ENCODE assay signal across 19 cellular contexts in genomic region chr1:39295901-39296300, GRCh38.
DNase-seq lines count a peak whose midpoint lies in the region; ATAC-seq and TF ChIP-seq lines count a peak whose summit lies in the region.
"Had no signal": no experiment of that assay in that cellular context is flagged by ENCODE, and none has a peak within 500 bp of the region (broad histone marks: within the 10 kb centered on the region; RNA-seq: fewer than 3 reads in every experiment).

No MANE protein-coding gene starts in this region.

- peak overlapping the region; percentile 88 for H3K27ac Mint-ChIP-seq in activated T-cell treated with anti-CD3 and anti-CD28 coated beads, Interleukin-2, amount 50 U/mL, for 72 hours

- no peaks in the 10 kb centered on the region for H3K9me3 Mint-ChIP-seq in activated T-cell treated with anti-CD3 and anti-CD28 coated beads, Interleukin-2, amount 50 U/mL, for 72 hours

- peak; percentile 23 for DNase-seq in stimulated activated CD4-positive, alpha-beta T cell treated with anti-CD3 and anti-CD28 coated beads, Interleukin-1b, Interleukin-23, amount 100 ng/mL, for 48 hours
- no peak for DNase-seq in stimulated activated CD4-positive, alpha-beta T cell treated with anti-CD3 and anti-CD28 coated beads, Interleukin-12 subunit alpha, Interleukin-12 subunit beta, amount 100 ng/mL, for 4 hours
- peak in 1 of 2 donors; percentile 2 for DNase-seq in activated T-cell treated with anti-CD3 and anti-CD28 coated beads, Interleukin-2, amount 50 U/mL, for 72 hours
- DNase-seq in NCI-H345 treated with DMSO at 0.1 percent for 48 hours (lab: John Stamatoyannopoulos, UW; ENCODE audit: unreplicated experiment) (no peak), occipital lobe (lab: John Stamatoyannopoulos, UW) (no peak), HCEC 1CT (no peak)
- DNase-seq: anterior cingulate cortex; cortex of kidney; DMS79; heart right ventricle; mesendoderm; NCI-H1694 treated with DMSO at 0.1 percent for 48 hours; Right ventricle myocardium superior; stimulated activated CD4-positive, alpha-beta T cell treated with anti-CD3 and anti-CD28 coated beads, Interleukin-2, amount 100 ng/mL, for 24 hours had no signal

- H3K9me3 ChIP-seq in gastroesophageal sphincter, result no peaks in the 10 kb centered on the region
- H3K9me3 ChIP-seq: BLaER1, heart right ventricle, right atrium auricular region had no signal

- peaks cover 11 to 27% (median 16%) of the 10 kb centered on the region in 3 donors for H3K4me1 ChIP-seq in gastroesophageal sphincter

- peaks cover 39% of the 10 kb centered on the region for H3K4me1 Mint-ChIP-seq in activated T-cell treated with anti-CD3 and anti-CD28 coated beads, Interleukin-2, amount 50 U/mL, for 72 hours (ENCODE audit: low read depth)

- no peak overlapping the region for H3K4me3 Mint-ChIP-seq in activated T-cell treated with anti-CD3 and anti-CD28 coated beads, Interleukin-2, amount 50 U/mL, for 72 hours

- H3K36me3 Mint-ChIP-seq in activated T-cell treated with anti-CD3 and anti-CD28 coated beads, Interleukin-2, amount 50 U/mL, for 72 hours (ENCODE audit: insufficient read depth in 2 of 2), result peaks cover 27 to 56% of the 10 kb centered on the region in 2 donors

- H3K4me3 ChIP-seq in gastroesophageal sphincter, result no peak overlapping the region
- H3K4me3 ChIP-seq: BLaER1, heart right ventricle, right atrium auricular region had no signal

- WGBS in gastroesophageal sphincter (ENCODE audit: low coverage in 1 of 2), 2 donors, result 100% methylated on average over 1 to 2 of the region's 2 CpGs

- no peaks in the 10 kb centered on the region for H3K27me3 ChIP-seq in gastroesophageal sphincter
- H3K27me3 ChIP-seq: BLaER1, heart right ventricle, right atrium auricular region had no signal

- no peak for TF ChIP-seq EP300 in gastroesophageal sphincter (IDR thresholded peaks at IDR 0.05)

- no peaks in the 10 kb centered on the region for H3K27me3 Mint-ChIP-seq in activated T-cell treated with anti-CD3 and anti-CD28 coated beads, Interleukin-2, amount 50 U/mL, for 72 hours (ENCODE audit: low read depth)

- no peak for TF ChIP-seq POLR2A in gastroesophageal sphincter (IDR thresholded peaks at IDR 0.05)

- H3K27ac ChIP-seq in gastroesophageal sphincter, result peak overlapping the region in 3 of 4 donors; percentile 45 to 65 (median 57)
- H3K27ac ChIP-seq: BLaER1 had no signal

- peaks cover 12 to 95% of the 10 kb centered on the region in 2 donors for H3K36me3 ChIP-seq in gastroesophageal sphincter

- ATAC-seq in activated T-cell treated with anti-CD3 and anti-CD28 coated beads, Interleukin-2, amount 50 U/mL, for 72 hours (replicated peaks in 1 of 2), result peak; percentile 68 to 74
- no peak for ATAC-seq in gastroesophageal sphincter
- ATAC-seq: esophagus mucosa, HCT116, heart right ventricle had no signal

- no peak for TF ChIP-seq CTCF in gastroesophageal sphincter (IDR thresholded peaks at IDR 0.05)
